Comparison of ENCODE assay signal across 9 cellular contexts in genomic region chr3:9891072-9891622, GRCh38. TPM values are rescaled to one million over a fixed set of nuclear protein-coding genes. Genes with fewer than 3 reads are reported as not detected.
DNase-seq lines count a peak whose midpoint lies in the region; ATAC-seq and TF ChIP-seq lines count a peak whose summit lies in the region.
"Had no signal": no experiment of that assay in that cellular context is flagged by ENCODE, and none has a peak within 500 bp of the region (broad histone marks: within the 10 kb centered on the region; RNA-seq: fewer than 3 reads in every experiment).

No MANE protein-coding gene starts in this region.

- ATAC-seq in Right ventricle myocardium inferior (no peak), lung (ENCODE audit: insufficient read depth, low FRiP score) (no peak), upper lobe of right lung (no peak)

- H3K27ac ChIP-seq in cardiac muscle cell: peak overlapping the region; percentile 85
- peak overlapping the region; percentile 98 to 100 for H3K27ac ChIP-seq in lung (ENCODE audit: low read depth in 1 of 2, low read length in 1 of 2)
- H3K27ac ChIP-seq in upper lobe of right lung: peak overlapping the region; percentile 97

- TF ChIP-seq CTCF in cardiac muscle cell (IDR thresholded peaks at IDR 0.05; ENCODE audit: low read depth, low read length) (no peak), astrocyte of the spinal cord (IDR thresholded peaks at IDR 0.05; ENCODE audit: low read depth, low read length) (no peak), lung (IDR thresholded peaks at IDR 0.05; ENCODE audit: control extremely low read depth, extremely low read depth) (no peak), upper lobe of right lung (IDR thresholded peaks at IDR 0.05) (no peak)

- H3K36me3 ChIP-seq in cardiac muscle cell (no peaks in the 10 kb centered on the region), lung (ENCODE audit: control insufficient read depth in 2 of 2, insufficient read depth in 2 of 2, low read length in 2 of 2) (peaks cover 0 to 7% of the 10 kb centered on the region in 2 donors), upper lobe of right lung (peaks cover 11% of the 10 kb centered on the region)

- H3K4me1 ChIP-seq in cardiac muscle cell (ENCODE audit: low read depth) (peaks cover 6% of the 10 kb centered on the region), lung (ENCODE audit: control insufficient read depth in 2 of 2, insufficient read depth in 2 of 2, low read length in 2 of 2) (peaks cover 8 to 9% of the 10 kb centered on the region in 2 donors), upper lobe of right lung (peaks cover 4% of the 10 kb centered on the region)

- H3K9me3 ChIP-seq in cardiac muscle cell (ENCODE audit: low read depth) (no peaks in the 10 kb centered on the region), lung (ENCODE audit: control insufficient read depth in 2 of 2, insufficient read depth in 1 of 2, low read length in 1 of 2) (no peaks in the 10 kb centered on the region), upper lobe of right lung (no peaks in the 10 kb centered on the region)

- intact Hi-C loops in Right ventricle myocardium inferior (cut with DNase I) (loop anchor here (2.0 kb wide), 2 partner anchors 26 to 28 kb away; partner anchors contain the start of gene IL17RC), upper lobe of right lung (cut with DNase I) (no loop called here)

- in situ Hi-C loops in astrocyte of the spinal cord (cut with HindIII; ENCODE audit: low sequenced_read_pairs): no loop called here

- DNase-seq in cardiac muscle cell (ENCODE audit: low read depth in 1 of 2, low spot score in 1 of 2) (no peak), Right ventricle myocardium inferior (ENCODE audit: missing footprints) (no peak), astrocyte of the spinal cord (ENCODE audit: low read depth, low spot score) (no peak), lung (ENCODE audit: low spot score) (no peak), upper lobe of right lung (no peak), NCI-H1417 treated with DMSO at 0.1 percent for 48 hours (lab: John Stamatoyannopoulos, UW) (no peak), activated gamma-delta T cell (lab: John Stamatoyannopoulos, UW) (no peak), NCI-H2227 (lab: John Stamatoyannopoulos, UW; ENCODE audit: unreplicated experiment) (no peak)

- WGBS in lung, 2 donors: 6 to 13% methylated on average over 12 of the region's 12 CpGs

- H3K4me3 ChIP-seq in cardiac muscle cell (peak overlapping the region; percentile 72), astrocyte of the spinal cord (ENCODE audit: low read depth, low read length) (peak overlapping the region; percentile 84), lung (peak overlapping the region; percentile 100), upper lobe of right lung (peak overlapping the region; percentile 94)

- no peaks in the 10 kb centered on the region for H3K27me3 ChIP-seq in cardiac muscle cell
- H3K27me3 ChIP-seq in lung (ENCODE audit: control insufficient read depth, insufficient read depth): no peaks in the 10 kb centered on the region
- H3K27me3 ChIP-seq in upper lobe of right lung: no peaks in the 10 kb centered on the region

RNA-seq across cellular contexts. Expression of gene JAGN1, which starts 0.7 kb away (rescaled TPM):
- total RNA-seq in cardiac muscle cell: 42.0 and 58.0 TPM in 2 replicates
- 50.6 TPM in 2 replicates for polyA plus RNA-seq in cardiac muscle cell
- total RNA-seq in Right ventricle myocardium inferior: 19.1 TPM
- 10 to 100 TPM; 20.7 to 28.7 TPM for total RNA-seq in lung
- 10 to 100 TPM; 41.0 to 43.7 TPM for polyA plus RNA-seq in lung
- total RNA-seq in upper lobe of right lung: 28.7 TPM

RNA-seq across cellular contexts. Expression of gene CIDEC, which starts 11.1 kb away (rescaled TPM):
- total RNA-seq in cardiac muscle cell (not detected in 2 replicates), Right ventricle myocardium inferior (6.7 TPM), lung (not detected), upper lobe of right lung (not detected)
- polyA plus RNA-seq in cardiac muscle cell (0.37 TPM in 1 of 2 replicates, not detected in the other), lung (under 1 TPM in 1 of 2 donors, not detected in 1; 0.08 TPM)
- total RNA-seq: T-helper 2 cell treated with Interferon-gamma antibody and Interleukin-4, amounts not matched to agents 100 ng/mL and 5 ng/mL, for 36 hours had no signal

RNA-seq across cellular contexts. Expression of gene IL17RE, which starts 11.5 kb away (rescaled TPM):
- total RNA-seq in cardiac muscle cell: 1.3 and 3.7 TPM in 2 replicates
- polyA plus RNA-seq in cardiac muscle cell: 0.89 and 1.2 TPM in 2 replicates
- 0.78 TPM for total RNA-seq in Right ventricle myocardium inferior
- total RNA-seq in lung: 10 to 100 TPM; 11.3 to 22.9 TPM
- 10 to 100 TPM in 1 of 2 donors, 1 to 10 TPM in 1; 7.0 to 26.1 TPM for polyA plus RNA-seq in lung
- 22.6 TPM for total RNA-seq in upper lobe of right lung

RNA-seq across cellular contexts. Expression of gene IL17RC, which starts 25.8 kb away (rescaled TPM):
- total RNA-seq in cardiac muscle cell (33.7 and 49.2 TPM in 2 replicates), Right ventricle myocardium inferior (33.7 TPM), lung (10 to 100 TPM; 31.7 to 35.4 TPM), upper lobe of right lung (26.9 TPM)
- polyA plus RNA-seq in cardiac muscle cell (59.8 and 61.2 TPM in 2 replicates), lung (10 to 100 TPM; 20.5 to 39.8 TPM)

RNA-seq across cellular contexts. Expression of gene CRELD1, which starts 42.5 kb away (rescaled TPM):
- 151 and 178 TPM in 2 replicates for total RNA-seq in cardiac muscle cell
- 179 and 225 TPM in 2 replicates for polyA plus RNA-seq in cardiac muscle cell
- 67.5 TPM for total RNA-seq in Right ventricle myocardium inferior
- total RNA-seq in lung: 10 to 100 TPM; 37.7 to 60.1 TPM
- polyA plus RNA-seq in lung: 10 to 100 TPM; 28.0 to 45.7 TPM
- 51.4 TPM for total RNA-seq in upper lobe of right lung
